23 cellular contexts compared by ENCODE assay signal in genomic region chr18:75977069-75977468, GRCh38.
DNase-seq lines count a peak whose midpoint lies in the region; ATAC-seq and TF ChIP-seq lines count a peak whose summit lies in the region.
"Had no signal": no experiment of that assay in that cellular context is flagged by ENCODE, and none has a peak within 500 bp of the region (broad histone marks: within the 10 kb centered on the region; RNA-seq: fewer than 3 reads in every experiment).

No MANE protein-coding gene starts in this region.

- H3K27me3 ChIP-seq in fibroblast of lung (ENCODE audit: control insufficient read depth, insufficient read depth, low read length) (no peaks in the 10 kb centered on the region), smooth muscle cell (ENCODE audit: low read depth) (no peaks in the 10 kb centered on the region)
- H3K27me3 ChIP-seq: body of pancreas, left lung, neutrophil had no signal

- H3K4me1 ChIP-seq in fibroblast of lung (ENCODE audit: control insufficient read depth, extremely low read depth, insufficient read depth, low read length) (no peaks in the 10 kb centered on the region), smooth muscle cell (ENCODE audit: low read depth) (no peaks in the 10 kb centered on the region)
- H3K4me1 ChIP-seq: body of pancreas, left lung had no signal

- intact Hi-C loops in left ventricle myocardium superior (cut with micrococcal nuclease), result no loop called here

- no peaks in the 10 kb centered on the region for H3K36me3 Mint-ChIP-seq in activated CD8-positive, alpha-beta T cell treated with anti-CD3 and anti-CD28 coated beads, Interleukin-2, amount 10 ng/mL, durations not matched to agents 7 days and 5 days (ENCODE audit: low read depth)
- H3K36me3 Mint-ChIP-seq: activated CD8-positive, alpha-beta memory T cell treated with anti-CD3 and anti-CD28 coated beads, Interleukin-2, amount 10 ng/mL, durations not matched to agents 7 days and 5 days; activated naive CD8-positive, alpha-beta T cell had no signal

- H3K4me1 Mint-ChIP-seq in activated CD8-positive, alpha-beta T cell treated with anti-CD3 and anti-CD28 coated beads, Interleukin-2, amount 10 ng/mL, durations not matched to agents 7 days and 5 days (ENCODE audit: low read depth), result no peaks in the 10 kb centered on the region
- H3K4me1 Mint-ChIP-seq: activated CD8-positive, alpha-beta memory T cell treated with anti-CD3 and anti-CD28 coated beads, Interleukin-2, amount 10 ng/mL, durations not matched to agents 7 days and 5 days; activated T-helper 17 cell treated with anti-CD3 and anti-CD28 coated beads, Interleukin-2, amount 50 U/mL, for 72 hours had no signal

- DNase-seq in DMS53 (lab: John Stamatoyannopoulos, UW) (peak; percentile 26), DMS53 treated with DMSO at 0.1 percent for 48 hours (lab: John Stamatoyannopoulos, UW; ENCODE audit: unreplicated experiment) (no peak), NB4 (ENCODE audit: low read depth) (peak; percentile 10), fibroblast of lung (ENCODE audit: low read depth in 2 of 2) (peak; percentile 2 to 28), smooth muscle cell (lab: John Stamatoyannopoulos, UW; ENCODE audit: unreplicated experiment) (no peak), left ventricle myocardium superior (no peak), NCI-H526 (lab: John Stamatoyannopoulos, UW) (no peak)
- no peak for DNase-seq in activated CD8-positive, alpha-beta T cell treated with anti-CD3 and anti-CD28 coated beads, Interleukin-2, amount 10 ng/mL, durations not matched to agents 7 days and 5 days
- DNase-seq: activated CD4-positive, alpha-beta T cell treated with anti-CD3 and anti-CD28 coated beads for 4 hours; activated CD8-positive, alpha-beta memory T cell treated with anti-CD3 and anti-CD28 coated beads, Interleukin-2, amount 10 ng/mL, durations not matched to agents 7 days and 5 days; body of pancreas; GOT3; Karpas-422; left lung; mucosa of descending colon; NCI-H1092; NCI-H2029 treated with DMSO at 0.1 percent for 48 hours; SHP77 treated with DMSO at 0.1 percent for 48 hours had no signal

- H3K27me3 Mint-ChIP-seq in activated CD8-positive, alpha-beta T cell treated with anti-CD3 and anti-CD28 coated beads, Interleukin-2, amount 10 ng/mL, durations not matched to agents 7 days and 5 days (ENCODE audit: low read depth), result no peaks in the 10 kb centered on the region
- H3K27me3 Mint-ChIP-seq: activated T-helper 17 cell treated with anti-CD3 and anti-CD28 coated beads, Interleukin-2, amount 50 U/mL, for 72 hours had no signal

- H3K36me3 ChIP-seq in fibroblast of lung (ENCODE audit: control insufficient read depth, insufficient read depth, low read length) (no peaks in the 10 kb centered on the region), smooth muscle cell (ENCODE audit: low read depth) (no peaks in the 10 kb centered on the region)
- H3K36me3 ChIP-seq: left lung, neutrophil had no signal

- TF ChIP-seq POLR2A in NB4 (IDR thresholded peaks at IDR 0.05; ENCODE audit: extremely low read depth, insufficient read length), result no peak

- H3K4me2 ChIP-seq in fibroblast of lung (ENCODE audit: extremely low read depth, insufficient read depth, low read length) (no peak overlapping the region), smooth muscle cell (no peak overlapping the region)

- H3K4me3 ChIP-seq in NB4 (ENCODE audit: low read depth, low read length) (no peak overlapping the region), fibroblast of lung (replicated peaks in 1 of 4; ENCODE audit: control extremely low read depth in 1 of 4, insufficient read depth in 1 of 4, low read depth in 3 of 4, low read length in 4 of 4) (no peak overlapping the region), smooth muscle cell (no peak overlapping the region)
- H3K4me3 ChIP-seq: body of pancreas, left lung, mucosa of descending colon had no signal

- ATAC-seq in left ventricle myocardium superior, result no peak
- ATAC-seq in activated CD8-positive, alpha-beta T cell treated with anti-CD3 and anti-CD28 coated beads, Interleukin-2, amount 10 ng/mL, durations not matched to agents 7 days and 5 days, result no peak
- ATAC-seq: activated CD8-positive, alpha-beta memory T cell treated with anti-CD3 and anti-CD28 coated beads, Interleukin-2, amount 10 ng/mL, durations not matched to agents 7 days and 5 days; activated T-helper 17 cell treated with anti-CD3 and anti-CD28 coated beads, Interleukin-2, amount 50 U/mL, for 72 hours; body of pancreas; left lung; mucosa of descending colon had no signal

- CTCF ChIA-PET in activated CD8-positive, alpha-beta T cell treated with anti-CD3 and anti-CD28 coated beads, Interleukin-2, amount 10 ng/mL, durations not matched to agents 7 days and 5 days (lab: Charles Lee), result no interaction called here

- H3K4me3 Mint-ChIP-seq in activated CD8-positive, alpha-beta T cell treated with anti-CD3 and anti-CD28 coated beads, Interleukin-2, amount 10 ng/mL, durations not matched to agents 7 days and 5 days, result no peak overlapping the region
- H3K4me3 Mint-ChIP-seq: activated CD8-positive, alpha-beta memory T cell treated with anti-CD3 and anti-CD28 coated beads, Interleukin-2, amount 10 ng/mL, durations not matched to agents 7 days and 5 days; activated naive CD8-positive, alpha-beta T cell; activated T-helper 17 cell treated with anti-CD3 and anti-CD28 coated beads, Interleukin-2, amount 50 U/mL, for 72 hours had no signal

- POLR2A ChIA-PET in activated CD8-positive, alpha-beta T cell treated with anti-CD3 and anti-CD28 coated beads, Interleukin-2, amount 10 ng/mL, durations not matched to agents 7 days and 5 days (lab: Charles Lee), result no interaction called here

- H2AFZ ChIP-seq in fibroblast of lung (ENCODE audit: low read length), result no peak overlapping the region
- H2AFZ ChIP-seq in smooth muscle cell (ENCODE audit: low read depth), result peak overlapping the region; percentile 67

- 94% methylated on average over 5 of the region's 5 CpGs for WGBS in smooth muscle cell (ENCODE audit: low lambda C conversion rate)

- no peak for TF ChIP-seq CTCF in NB4 (IDR thresholded peaks at IDR 0.05; ENCODE audit: low read depth, low read length)
- TF ChIP-seq CTCF in fibroblast of lung (conservative IDR thresholded peaks at IDR 0.05 in 1 of 2, IDR thresholded peaks at IDR 0.05 in 1 of 2; ENCODE audit: low read depth in 1 of 2, low read length in 2 of 2), result no peak
- no peak for TF ChIP-seq CTCF in smooth muscle cell (IDR thresholded peaks at IDR 0.05; ENCODE audit: borderline replicate concordance, insufficient read depth, poor library complexity, severe bottlenecking)

- H3F3A ChIP-seq in smooth muscle cell (ENCODE audit: low read depth), result no peaks in the 10 kb centered on the region

- no peaks in the 10 kb centered on the region for H3K9me3 Mint-ChIP-seq in activated CD8-positive, alpha-beta T cell treated with anti-CD3 and anti-CD28 coated beads, Interleukin-2, amount 10 ng/mL, durations not matched to agents 7 days and 5 days (ENCODE audit: insufficient read depth)
- H3K9me3 Mint-ChIP-seq: activated T-helper 17 cell treated with anti-CD3 and anti-CD28 coated beads, Interleukin-2, amount 50 U/mL, for 72 hours had no signal

- H3K9ac ChIP-seq in fibroblast of lung (ENCODE audit: insufficient read depth, low read length) (no peak overlapping the region), smooth muscle cell (ENCODE audit: low read depth) (no peak overlapping the region)

- no peaks in the 10 kb centered on the region for H3K9me3 ChIP-seq in fibroblast of lung (ENCODE audit: control insufficient read depth, insufficient read depth, low read depth, low read length)
- H3K9me3 ChIP-seq in smooth muscle cell (replicated peaks; ENCODE audit: low read depth), result no peaks in the 10 kb centered on the region
- H3K9me3 ChIP-seq: body of pancreas, left lung, mucosa of descending colon, neutrophil had no signal

- H3K27ac Mint-ChIP-seq in activated CD8-positive, alpha-beta T cell treated with anti-CD3 and anti-CD28 coated beads, Interleukin-2, amount 10 ng/mL, durations not matched to agents 7 days and 5 days, result no peak overlapping the region
- H3K27ac Mint-ChIP-seq: activated CD8-positive, alpha-beta memory T cell treated with anti-CD3 and anti-CD28 coated beads, Interleukin-2, amount 10 ng/mL, durations not matched to agents 7 days and 5 days; activated naive CD8-positive, alpha-beta T cell; activated T-helper 17 cell treated with anti-CD3 and anti-CD28 coated beads, Interleukin-2, amount 50 U/mL, for 72 hours had no signal

- H3K79me2 ChIP-seq in fibroblast of lung (ENCODE audit: control insufficient read depth, insufficient read depth, low read length), result no peaks in the 10 kb centered on the region
- H3K79me2 ChIP-seq in smooth muscle cell (ENCODE audit: low read depth), result no peaks in the 10 kb centered on the region

- H4K20me1 ChIP-seq in fibroblast of lung (ENCODE audit: control insufficient read depth, extremely low read depth, insufficient read depth, low read length) (no peaks in the 10 kb centered on the region), smooth muscle cell (ENCODE audit: low read depth) (no peaks in the 10 kb centered on the region)

- H3K27ac ChIP-seq in fibroblast of lung (ENCODE audit: insufficient read depth, low read length) (no peak overlapping the region), smooth muscle cell (ENCODE audit: low read depth) (no peak overlapping the region)
- H3K27ac ChIP-seq: 22Rv1, body of pancreas, C4-2B, left lung, neutrophil had no signal

Comparison
In these comparisons a context has a peak if more than half of its experiments do, and no peak if none do; other contexts are left out.
1. DNase-seq: peak in DMS53 (single experiment), NB4 (single experiment) and fibroblast of lung (2 of 2); none in DMS53 treated with DMSO at 0.1 percent for 48 hours (single experiment), smooth muscle cell (single experiment), left ventricle myocardium superior (single experiment), activated CD8-positive, alpha-beta T cell treated with anti-CD3 and anti-CD28 coated beads, Interleukin-2, amount 10 ng/mL, durations not matched to agents 7 days and 5 days (single experiment) and NCI-H526 (0 of 2).